In genomic region chr1:3292868-3293562, GRCh38 we compare ENCODE assay signal across 19 cellular contexts.
"Had no signal": no experiment of that assay in that cellular context is flagged by ENCODE, and none has a peak within 500 bp of the region (broad histone marks: within the 10 kb centered on the region; RNA-seq: fewer than 3 reads in every experiment).

No MANE protein-coding gene starts in this region.

- H3K9me3 Mint-ChIP-seq: activated CD4-positive, alpha-beta T cell treated with anti-CD3 and anti-CD28 coated beads, Interleukin-2, amount 10 ng/mL, durations not matched to agents 24 days and 14 days; activated CD8-positive, alpha-beta T cell treated with anti-CD3 and anti-CD28 coated beads for 36 hours; activated naive CD8-positive, alpha-beta T cell treated with anti-CD3 and anti-CD28 coated beads, Interleukin-2, amount 10 ng/mL, durations not matched to agents 7 days and 5 days; activated T-helper 2 cell treated with anti-CD3 and anti-CD28 coated beads, Interferon-gamma antibody, Interleukin-2, Interleukin-4, amounts not matched to agents 10 μg/mL and 5 μg/mL and 100 μg/mL, durations not matched to agents 14 hours and 24 hours and 36 hours; central memory CD8-positive, alpha-beta T cell; immature natural killer cell; nephron progenitor cell; stimulated activated naive CD8-positive, alpha-beta T cell treated with anti-CD3 and anti-CD28 coated beads, Interleukin-15, Interleukin-2, amounts not matched to agents 100 ng/mL and 50 ng/mL, for 24 hours had no signal

- H3K4me3 ChIP-seq: coronary artery had no signal

- H3K27me3 Mint-ChIP-seq: activated CD4-positive, alpha-beta T cell treated with anti-CD3 and anti-CD28 coated beads, Interleukin-2, amount 10 ng/mL, durations not matched to agents 24 days and 14 days; activated CD8-positive, alpha-beta T cell treated with anti-CD3 and anti-CD28 coated beads for 36 hours; activated naive CD8-positive, alpha-beta T cell treated with anti-CD3 and anti-CD28 coated beads, Interleukin-2, amount 10 ng/mL, durations not matched to agents 7 days and 5 days; progenitor cell of endocrine pancreas; stimulated activated naive CD8-positive, alpha-beta T cell treated with anti-CD3 and anti-CD28 coated beads, Interleukin-15, Interleukin-2, amounts not matched to agents 100 ng/mL and 50 ng/mL, for 24 hours had no signal

- H3K4me1 Mint-ChIP-seq: activated CD4-positive, alpha-beta T cell treated with anti-CD3 and anti-CD28 coated beads, Interleukin-2, amount 10 ng/mL, durations not matched to agents 24 days and 14 days; activated naive CD8-positive, alpha-beta T cell treated with anti-CD3 and anti-CD28 coated beads, Interleukin-2, amount 10 ng/mL, durations not matched to agents 7 days and 5 days; central memory CD8-positive, alpha-beta T cell; immature natural killer cell had no signal

- H3K27me3 ChIP-seq: brain microvascular endothelial cell had no signal

- H3K27ac ChIP-seq: brain microvascular endothelial cell, coronary artery had no signal

- ATAC-seq: activated CD8-positive, alpha-beta T cell treated with anti-CD3 and anti-CD28 coated beads for 36 hours; SK-N-SH treated with all-trans-retinoic acid at 6 μM for 48 hours had no signal

- H3K4me3 Mint-ChIP-seq: activated CD4-positive, alpha-beta T cell treated with anti-CD3 and anti-CD28 coated beads, Interleukin-2, amount 10 ng/mL, durations not matched to agents 24 days and 14 days; activated CD8-positive, alpha-beta T cell treated with anti-CD3 and anti-CD28 coated beads for 36 hours; activated naive CD8-positive, alpha-beta T cell treated with anti-CD3 and anti-CD28 coated beads, Interleukin-2, amount 10 ng/mL, durations not matched to agents 7 days and 5 days; central memory CD8-positive, alpha-beta T cell; immature natural killer cell; nephron progenitor cell; stimulated activated naive CD8-positive, alpha-beta T cell treated with anti-CD3 and anti-CD28 coated beads, Interleukin-15, Interleukin-2, amounts not matched to agents 100 ng/mL and 50 ng/mL, for 24 hours had no signal

- DNase-seq: activated CD4-positive, alpha-beta T cell treated with anti-CD3 and anti-CD28 coated beads, Interleukin-2, amount 10 ng/mL, durations not matched to agents 24 days and 14 days; activated CD4-positive, CD25-positive, alpha-beta regulatory T cell; activated CD8-positive, alpha-beta T cell treated with anti-CD3 and anti-CD28 coated beads for 36 hours; activated naive CD4-positive, alpha-beta T cell treated with Interleukin-2 at 50 U/mL for 16 hours; activated naive CD8-positive, alpha-beta T cell treated with anti-CD3 and anti-CD28 coated beads, Interleukin-2, amount 10 ng/mL, durations not matched to agents 7 days and 5 days; activated T-cell treated with anti-CD3 and anti-CD28 coated beads, Interleukin-2, amount 50 U/mL, for 1 hour; brain microvascular endothelial cell; head of caudate nucleus; immature natural killer cell; kidney glomerular epithelial cell; nephron progenitor cell; T-helper 1 cell; T-helper 9 cell had no signal

- H3K36me3 ChIP-seq: brain microvascular endothelial cell had no signal

- H3K36me3 Mint-ChIP-seq: activated naive CD8-positive, alpha-beta T cell treated with anti-CD3 and anti-CD28 coated beads, Interleukin-2, amount 10 ng/mL, durations not matched to agents 7 days and 5 days; immature natural killer cell had no signal

- H3K27ac Mint-ChIP-seq: activated CD4-positive, alpha-beta T cell treated with anti-CD3 and anti-CD28 coated beads, Interleukin-2, amount 10 ng/mL, durations not matched to agents 24 days and 14 days; activated CD8-positive, alpha-beta T cell treated with anti-CD3 and anti-CD28 coated beads for 36 hours; activated naive CD8-positive, alpha-beta T cell treated with anti-CD3 and anti-CD28 coated beads, Interleukin-2, amount 10 ng/mL, durations not matched to agents 7 days and 5 days; activated T-helper 2 cell treated with anti-CD3 and anti-CD28 coated beads, Interferon-gamma antibody, Interleukin-2, Interleukin-4, amounts not matched to agents 10 μg/mL and 5 μg/mL and 100 μg/mL, durations not matched to agents 14 hours and 24 hours and 36 hours; immature natural killer cell; nephron progenitor cell; stimulated activated naive CD8-positive, alpha-beta T cell treated with anti-CD3 and anti-CD28 coated beads, Interleukin-15, Interleukin-2, amounts not matched to agents 100 ng/mL and 50 ng/mL, for 24 hours had no signal
